In the genomic region with DNA sequence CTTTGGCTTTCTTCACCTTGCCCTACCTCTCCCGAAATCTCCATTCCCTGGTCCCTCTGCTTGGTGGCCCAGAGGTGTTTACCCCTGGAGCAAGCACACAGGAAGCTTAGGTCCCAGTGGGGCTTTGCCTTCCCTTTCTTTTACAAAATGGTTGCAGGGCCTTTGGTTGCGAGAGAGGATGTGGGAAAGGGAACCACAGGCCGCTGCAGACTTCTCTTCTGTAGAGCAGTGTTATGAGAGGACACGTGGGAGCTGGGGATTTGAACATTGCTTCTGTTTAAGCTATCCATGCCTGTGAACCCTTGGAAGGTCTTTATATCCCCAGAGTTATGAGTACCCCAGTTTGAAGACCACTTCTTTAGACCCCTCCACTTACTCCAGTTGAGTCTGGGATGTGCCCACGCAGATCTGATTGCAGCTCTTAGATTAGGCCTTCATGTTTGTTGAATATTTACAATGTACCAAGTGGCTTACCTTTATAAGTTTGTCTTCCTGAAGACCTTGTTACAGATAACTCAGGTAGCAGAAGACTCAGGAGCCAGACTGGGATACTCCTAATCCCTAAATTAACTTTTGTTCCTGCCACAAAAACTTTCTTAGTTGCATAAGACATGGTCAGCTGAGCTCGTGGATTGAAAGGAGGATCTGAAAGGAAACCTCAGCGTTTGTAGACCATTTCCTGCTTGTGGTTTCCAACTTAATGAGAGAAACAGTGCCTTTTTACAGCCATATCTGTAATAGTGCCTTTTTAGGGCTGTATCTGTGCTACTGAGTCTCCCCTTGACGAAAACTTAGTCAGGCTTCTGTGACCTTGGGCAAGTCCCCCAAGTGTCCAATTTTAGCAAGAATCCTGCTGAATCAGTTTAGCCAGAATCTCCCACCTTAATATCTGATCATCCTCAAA, we compare ENCODE assay signal across 2 cellular contexts.
TF ChIP-seq lines count a peak whose summit lies in the region.

No MANE protein-coding gene starts in this region.

TF ChIP-seq in GM23338, 12 proteins besides CTCF, POLR2A, EP300 and RAD21:
- TF ChIP-seq, protein P1, sequence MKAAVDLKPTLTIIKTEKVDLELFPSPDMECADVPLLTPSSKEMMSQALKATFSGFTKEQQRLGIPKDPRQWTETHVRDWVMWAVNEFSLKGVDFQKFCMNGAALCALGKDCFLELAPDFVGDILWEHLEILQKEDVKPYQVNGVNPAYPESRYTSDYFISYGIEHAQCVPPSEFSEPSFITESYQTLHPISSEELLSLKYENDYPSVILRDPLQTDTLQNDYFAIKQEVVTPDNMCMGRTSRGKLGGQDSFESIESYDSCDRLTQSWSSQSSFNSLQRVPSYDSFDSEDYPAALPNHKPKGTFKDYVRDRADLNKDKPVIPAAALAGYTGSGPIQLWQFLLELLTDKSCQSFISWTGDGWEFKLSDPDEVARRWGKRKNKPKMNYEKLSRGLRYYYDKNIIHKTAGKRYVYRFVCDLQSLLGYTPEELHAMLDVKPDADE (IDR thresholded peaks at IDR 0.05), result no peak
- TF ChIP-seq POLR2AphosphoS5 (IDR thresholded peaks at IDR 0.05; ENCODE audit: low read depth), result no peak
- TF ChIP-seq ZNF114 (CRISPR knock-in tag; IDR thresholded peaks at IDR 0.05), result no peak
- TF ChIP-seq CREB1 (CRISPR knock-in tag; IDR thresholded peaks at IDR 0.05; ENCODE audit: low read depth), result no peak
- no peak for TF ChIP-seq STAT1 (IDR thresholded peaks at IDR 0.05; ENCODE audit: unreplicated experiment)
- no peak for TF ChIP-seq EZH2 (IDR thresholded peaks at IDR 0.05; ENCODE audit: low read depth, unreplicated experiment)
- TF ChIP-seq ZNF331 (CRISPR knock-in tag; IDR thresholded peaks at IDR 0.05; ENCODE audit: low read depth), result no peak
- TF ChIP-seq NANOG (IDR thresholded peaks at IDR 0.05; ENCODE audit: borderline replicate concordance), result no peak
- TF ChIP-seq EZH2phosphoT487 (IDR thresholded peaks at IDR 0.05; ENCODE audit: unreplicated experiment), result no peak
- TF ChIP-seq, protein P2, sequence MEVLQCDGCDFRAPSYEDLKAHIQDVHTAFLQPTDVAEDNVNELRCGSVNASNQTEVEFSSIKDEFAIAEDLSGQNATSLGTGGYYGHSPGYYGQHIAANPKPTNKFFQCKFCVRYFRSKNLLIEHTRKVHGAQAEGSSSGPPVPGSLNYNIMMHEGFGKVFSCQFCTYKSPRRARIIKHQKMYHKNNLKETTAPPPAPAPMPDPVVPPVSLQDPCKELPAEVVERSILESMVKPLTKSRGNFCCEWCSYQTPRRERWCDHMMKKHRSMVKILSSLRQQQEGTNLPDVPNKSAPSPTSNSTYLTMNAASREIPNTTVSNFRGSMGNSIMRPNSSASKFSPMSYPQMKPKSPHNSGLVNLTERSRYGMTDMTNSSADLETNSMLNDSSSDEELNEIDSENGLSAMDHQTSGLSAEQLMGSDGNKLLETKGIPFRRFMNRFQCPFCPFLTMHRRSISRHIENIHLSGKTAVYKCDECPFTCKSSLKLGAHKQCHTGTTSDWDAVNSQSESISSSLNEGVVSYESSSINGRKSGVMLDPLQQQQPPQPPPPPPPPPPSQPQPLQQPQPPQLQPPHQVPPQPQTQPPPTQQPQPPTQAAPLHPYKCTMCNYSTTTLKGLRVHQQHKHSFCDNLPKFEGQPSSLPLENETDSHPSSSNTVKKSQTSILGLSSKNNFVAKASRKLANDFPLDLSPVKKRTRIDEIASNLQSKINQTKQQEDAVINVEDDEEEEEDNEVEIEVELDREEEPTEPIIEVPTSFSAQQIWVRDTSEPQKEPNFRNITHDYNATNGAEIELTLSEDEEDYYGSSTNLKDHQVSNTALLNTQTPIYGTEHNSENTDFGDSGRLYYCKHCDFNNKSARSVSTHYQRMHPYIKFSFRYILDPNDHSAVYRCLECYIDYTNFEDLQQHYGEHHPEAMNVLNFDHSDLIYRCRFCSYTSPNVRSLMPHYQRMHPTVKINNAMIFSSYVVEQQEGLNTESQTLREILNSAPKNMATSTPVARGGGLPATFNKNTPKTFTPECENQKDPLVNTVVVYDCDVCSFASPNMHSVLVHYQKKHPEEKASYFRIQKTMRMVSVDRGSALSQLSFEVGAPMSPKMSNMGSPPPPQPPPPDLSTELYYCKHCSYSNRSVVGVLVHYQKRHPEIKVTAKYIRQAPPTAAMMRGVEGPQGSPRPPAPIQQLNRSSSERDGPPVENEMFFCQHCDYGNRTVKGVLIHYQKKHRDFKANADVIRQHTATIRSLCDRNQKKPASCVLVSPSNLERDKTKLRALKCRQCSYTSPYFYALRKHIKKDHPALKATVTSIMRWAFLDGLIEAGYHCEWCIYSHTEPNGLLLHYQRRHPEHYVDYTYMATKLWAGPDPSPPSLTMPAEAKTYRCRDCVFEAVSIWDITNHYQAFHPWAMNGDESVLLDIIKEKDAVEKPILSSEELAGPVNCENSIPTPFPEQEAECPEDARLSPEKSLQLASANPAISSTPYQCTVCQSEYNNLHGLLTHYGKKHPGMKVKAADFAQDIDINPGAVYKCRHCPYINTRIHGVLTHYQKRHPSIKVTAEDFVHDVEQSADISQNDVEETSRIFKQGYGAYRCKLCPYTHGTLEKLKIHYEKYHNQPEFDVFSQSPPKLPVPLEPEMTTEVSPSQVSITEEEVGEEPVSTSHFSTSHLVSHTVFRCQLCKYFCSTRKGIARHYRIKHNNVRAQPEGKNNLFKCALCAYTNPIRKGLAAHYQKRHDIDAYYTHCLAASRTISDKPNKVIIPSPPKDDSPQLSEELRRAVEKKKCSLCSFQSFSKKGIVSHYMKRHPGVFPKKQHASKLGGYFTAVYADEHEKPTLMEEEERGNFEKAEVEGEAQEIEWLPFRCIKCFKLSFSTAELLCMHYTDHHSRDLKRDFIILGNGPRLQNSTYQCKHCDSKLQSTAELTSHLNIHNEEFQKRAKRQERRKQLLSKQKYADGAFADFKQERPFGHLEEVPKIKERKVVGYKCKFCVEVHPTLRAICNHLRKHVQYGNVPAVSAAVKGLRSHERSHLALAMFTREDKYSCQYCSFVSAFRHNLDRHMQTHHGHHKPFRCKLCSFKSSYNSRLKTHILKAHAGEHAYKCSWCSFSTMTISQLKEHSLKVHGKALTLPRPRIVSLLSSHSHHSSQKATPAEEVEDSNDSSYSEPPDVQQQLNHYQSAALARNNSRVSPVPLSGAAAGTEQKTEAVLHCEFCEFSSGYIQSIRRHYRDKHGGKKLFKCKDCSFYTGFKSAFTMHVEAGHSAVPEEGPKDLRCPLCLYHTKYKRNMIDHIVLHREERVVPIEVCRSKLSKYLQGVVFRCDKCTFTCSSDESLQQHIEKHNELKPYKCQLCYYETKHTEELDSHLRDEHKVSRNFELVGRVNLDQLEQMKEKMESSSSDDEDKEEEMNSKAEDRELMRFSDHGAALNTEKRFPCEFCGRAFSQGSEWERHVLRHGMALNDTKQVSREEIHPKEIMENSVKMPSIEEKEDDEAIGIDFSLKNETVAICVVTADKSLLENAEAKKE (CRISPR knock-in tag; IDR thresholded peaks at IDR 0.05), result no peak

TF ChIP-seq in GM12878, 131 proteins besides CTCF, POLR2A, EP300 and RAD21 (continues in another document):
- TF ChIP-seq, protein P3, sequence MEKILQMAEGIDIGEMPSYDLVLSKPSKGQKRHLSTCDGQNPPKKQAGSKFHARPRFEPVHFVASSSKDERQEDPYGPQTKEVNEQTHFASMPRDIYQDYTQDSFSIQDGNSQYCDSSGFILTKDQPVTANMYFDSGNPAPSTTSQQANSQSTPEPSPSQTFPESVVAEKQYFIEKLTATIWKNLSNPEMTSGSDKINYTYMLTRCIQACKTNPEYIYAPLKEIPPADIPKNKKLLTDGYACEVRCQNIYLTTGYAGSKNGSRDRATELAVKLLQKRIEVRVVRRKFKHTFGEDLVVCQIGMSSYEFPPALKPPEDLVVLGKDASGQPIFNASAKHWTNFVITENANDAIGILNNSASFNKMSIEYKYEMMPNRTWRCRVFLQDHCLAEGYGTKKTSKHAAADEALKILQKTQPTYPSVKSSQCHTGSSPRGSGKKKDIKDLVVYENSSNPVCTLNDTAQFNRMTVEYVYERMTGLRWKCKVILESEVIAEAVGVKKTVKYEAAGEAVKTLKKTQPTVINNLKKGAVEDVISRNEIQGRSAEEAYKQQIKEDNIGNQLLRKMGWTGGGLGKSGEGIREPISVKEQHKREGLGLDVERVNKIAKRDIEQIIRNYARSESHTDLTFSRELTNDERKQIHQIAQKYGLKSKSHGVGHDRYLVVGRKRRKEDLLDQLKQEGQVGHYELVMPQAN (conservative IDR thresholded peaks at IDR 0.05), result no peak; the same call in 1 of the 2 replicates
- TF ChIP-seq, protein P4, sequence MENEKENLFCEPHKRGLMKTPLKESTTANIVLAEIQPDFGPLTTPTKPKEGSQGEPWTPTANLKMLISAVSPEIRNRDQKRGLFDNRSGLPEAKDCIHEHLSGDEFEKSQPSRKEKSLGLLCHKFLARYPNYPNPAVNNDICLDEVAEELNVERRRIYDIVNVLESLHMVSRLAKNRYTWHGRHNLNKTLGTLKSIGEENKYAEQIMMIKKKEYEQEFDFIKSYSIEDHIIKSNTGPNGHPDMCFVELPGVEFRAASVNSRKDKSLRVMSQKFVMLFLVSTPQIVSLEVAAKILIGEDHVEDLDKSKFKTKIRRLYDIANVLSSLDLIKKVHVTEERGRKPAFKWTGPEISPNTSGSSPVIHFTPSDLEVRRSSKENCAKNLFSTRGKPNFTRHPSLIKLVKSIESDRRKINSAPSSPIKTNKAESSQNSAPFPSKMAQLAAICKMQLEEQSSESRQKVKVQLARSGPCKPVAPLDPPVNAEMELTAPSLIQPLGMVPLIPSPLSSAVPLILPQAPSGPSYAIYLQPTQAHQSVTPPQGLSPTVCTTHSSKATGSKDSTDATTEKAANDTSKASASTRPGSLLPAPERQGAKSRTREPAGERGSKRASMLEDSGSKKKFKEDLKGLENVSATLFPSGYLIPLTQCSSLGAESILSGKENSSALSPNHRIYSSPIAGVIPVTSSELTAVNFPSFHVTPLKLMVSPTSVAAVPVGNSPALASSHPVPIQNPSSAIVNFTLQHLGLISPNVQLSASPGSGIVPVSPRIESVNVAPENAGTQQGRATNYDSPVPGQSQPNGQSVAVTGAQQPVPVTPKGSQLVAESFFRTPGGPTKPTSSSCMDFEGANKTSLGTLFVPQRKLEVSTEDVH (IDR thresholded peaks at IDR 0.05; ENCODE audit: low read depth, partially characterized antibody), result no peak
- TF ChIP-seq GATAD2B (conservative IDR thresholded peaks at IDR 0.05; ENCODE audit: low read depth) (peak; percentile 32), MYB (IDR thresholded peaks at IDR 0.05; ENCODE audit: borderline replicate concordance, low read depth, low read length) (no peak), KAT2A (conservative IDR thresholded peaks at IDR 0.05; ENCODE audit: control insufficient read depth, low read depth, low read length) (no peak), ZNF217 (IDR thresholded peaks at IDR 0.05) (peak; percentile 39; the same call in 1 of the 2 replicates), NFYA (IDR thresholded peaks at IDR 0.05; ENCODE audit: borderline replicate concordance, low read depth, low read length) (no peak), RBBP5 (conservative IDR thresholded peaks at IDR 0.05) (no peak), SIN3A (IDR thresholded peaks at IDR 0.05; ENCODE audit: low read depth, low read length) (no peak), MTA3 (IDR thresholded peaks at IDR 0.05; ENCODE audit: borderline replicate concordance, low read length) (peak; percentile 77), BCL11A (IDR thresholded peaks at IDR 0.05; ENCODE audit: low read depth, low read length) (peak; percentile 94), EZH2 (IDR thresholded peaks at IDR 0.05; ENCODE audit: borderline replicate concordance, control insufficient read depth, low read depth, low read length) (peak; percentile 78; the same call in 1 of the 2 replicates), NR2F1 (conservative IDR thresholded peaks at IDR 0.05) (peak; percentile 90), MEF2A (IDR thresholded peaks at IDR 0.05; ENCODE audit: insufficient read depth, low read depth, low read length) (peak; percentile 78), TARDBP (IDR thresholded peaks at IDR 0.05; ENCODE audit: borderline replicate concordance) (no peak), FOS (IDR thresholded peaks at IDR 0.05; ENCODE audit: borderline replicate concordance, extremely low read depth, insufficient read length) (no peak), PML (IDR thresholded peaks at IDR 0.05; ENCODE audit: low read length) (peak; percentile 44; the same call in 1 of the 2 replicates), POLR2AphosphoS5 (IDR thresholded peaks at IDR 0.05; ENCODE audit: low read length) (no peak), CREB1 (IDR thresholded peaks at IDR 0.05; ENCODE audit: low read depth) (peak; percentile 65; the same call in 1 of the 2 replicates)
- TF ChIP-seq, protein P5, sequence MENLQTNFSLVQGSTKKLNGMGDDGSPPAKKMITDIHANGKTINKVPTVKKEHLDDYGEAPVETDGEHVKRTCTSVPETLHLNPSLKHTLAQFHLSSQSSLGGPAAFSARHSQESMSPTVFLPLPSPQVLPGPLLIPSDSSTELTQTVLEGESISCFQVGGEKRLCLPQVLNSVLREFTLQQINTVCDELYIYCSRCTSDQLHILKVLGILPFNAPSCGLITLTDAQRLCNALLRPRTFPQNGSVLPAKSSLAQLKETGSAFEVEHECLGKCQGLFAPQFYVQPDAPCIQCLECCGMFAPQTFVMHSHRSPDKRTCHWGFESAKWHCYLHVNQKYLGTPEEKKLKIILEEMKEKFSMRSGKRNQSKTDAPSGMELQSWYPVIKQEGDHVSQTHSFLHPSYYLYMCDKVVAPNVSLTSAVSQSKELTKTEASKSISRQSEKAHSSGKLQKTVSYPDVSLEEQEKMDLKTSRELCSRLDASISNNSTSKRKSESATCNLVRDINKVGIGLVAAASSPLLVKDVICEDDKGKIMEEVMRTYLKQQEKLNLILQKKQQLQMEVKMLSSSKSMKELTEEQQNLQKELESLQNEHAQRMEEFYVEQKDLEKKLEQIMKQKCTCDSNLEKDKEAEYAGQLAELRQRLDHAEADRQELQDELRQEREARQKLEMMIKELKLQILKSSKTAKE (IDR thresholded peaks at IDR 0.05; ENCODE audit: low read depth, poor library complexity, severe bottlenecking), result peak; percentile 78
- TF ChIP-seq, protein P6, sequence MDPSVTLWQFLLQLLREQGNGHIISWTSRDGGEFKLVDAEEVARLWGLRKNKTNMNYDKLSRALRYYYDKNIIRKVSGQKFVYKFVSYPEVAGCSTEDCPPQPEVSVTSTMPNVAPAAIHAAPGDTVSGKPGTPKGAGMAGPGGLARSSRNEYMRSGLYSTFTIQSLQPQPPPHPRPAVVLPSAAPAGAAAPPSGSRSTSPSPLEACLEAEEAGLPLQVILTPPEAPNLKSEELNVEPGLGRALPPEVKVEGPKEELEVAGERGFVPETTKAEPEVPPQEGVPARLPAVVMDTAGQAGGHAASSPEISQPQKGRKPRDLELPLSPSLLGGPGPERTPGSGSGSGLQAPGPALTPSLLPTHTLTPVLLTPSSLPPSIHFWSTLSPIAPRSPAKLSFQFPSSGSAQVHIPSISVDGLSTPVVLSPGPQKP (IDR thresholded peaks at IDR 0.05; ENCODE audit: low read depth, low read length), result no peak
- TF ChIP-seq, protein P7, sequence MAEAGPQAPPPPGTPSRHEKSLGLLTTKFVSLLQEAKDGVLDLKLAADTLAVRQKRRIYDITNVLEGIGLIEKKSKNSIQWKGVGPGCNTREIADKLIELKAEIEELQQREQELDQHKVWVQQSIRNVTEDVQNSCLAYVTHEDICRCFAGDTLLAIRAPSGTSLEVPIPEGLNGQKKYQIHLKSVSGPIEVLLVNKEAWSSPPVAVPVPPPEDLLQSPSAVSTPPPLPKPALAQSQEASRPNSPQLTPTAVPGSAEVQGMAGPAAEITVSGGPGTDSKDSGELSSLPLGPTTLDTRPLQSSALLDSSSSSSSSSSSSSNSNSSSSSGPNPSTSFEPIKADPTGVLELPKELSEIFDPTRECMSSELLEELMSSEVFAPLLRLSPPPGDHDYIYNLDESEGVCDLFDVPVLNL (IDR thresholded peaks at IDR 0.05; ENCODE audit: low read depth, low read length), result no peak
